12 cellular contexts compared by ENCODE assay signal in the genomic region with DNA sequence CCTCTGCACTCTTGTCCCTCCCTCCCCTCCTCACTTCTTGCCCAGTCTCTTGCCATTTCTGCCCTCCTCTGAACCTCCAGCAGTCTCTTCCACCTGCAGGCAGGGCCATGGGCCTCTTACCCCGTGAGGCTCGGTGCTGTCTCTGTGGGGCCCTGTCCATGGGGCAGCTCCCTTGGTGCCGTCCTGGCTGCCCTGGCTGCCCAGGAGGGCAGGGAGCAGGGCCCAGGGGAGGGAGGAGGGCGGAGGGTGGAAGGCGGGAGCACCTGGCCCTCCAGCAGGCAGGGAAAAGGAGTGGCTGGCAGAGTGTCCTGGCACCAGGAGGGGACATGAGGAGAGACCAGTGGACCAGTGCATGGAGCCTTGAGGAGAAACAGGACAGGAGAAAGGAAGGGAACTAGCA. TPM values are rescaled to one million over a fixed set of nuclear protein-coding genes. Genes with fewer than 3 reads are reported as not detected.
DNase-seq lines count a peak whose midpoint lies in the region; ATAC-seq and TF ChIP-seq lines count a peak whose summit lies in the region.
"Had no signal": no experiment of that assay in that cellular context is flagged by ENCODE, and none has a peak within 500 bp of the region (broad histone marks: within the 10 kb centered on the region; RNA-seq: fewer than 3 reads in every experiment).

A gene (minus strand): TSS at position 198 of the 400 bp plus-strand sequence. CDS start 38 bp downstream, at position 160.

- no peaks in the 10 kb centered on the region for H3K9me3 ChIP-seq in CD4-positive, alpha-beta memory T cell (ENCODE audit: control insufficient read depth in 1 of 2, low read length in 2 of 2)
- no peaks in the 10 kb centered on the region for H3K9me3 ChIP-seq in muscle layer of duodenum (ENCODE audit: control insufficient read depth in 1 of 2, low read length in 2 of 2)
- H3K9me3 ChIP-seq: tibial artery had no signal

- peaks cover 0 to 4% (median 0%) of the 10 kb centered on the region in 8 donors for H3K9me3 Mint-ChIP-seq in CD4-positive, alpha-beta memory T cell
- peaks cover 6% of the 10 kb centered on the region for H3K9me3 Mint-ChIP-seq in glutamatergic neuron (ENCODE audit: unreplicated experiment)
- H3K9me3 Mint-ChIP-seq: endodermal cell had no signal

- H3K27me3 Mint-ChIP-seq in CD4-positive, alpha-beta memory T cell: no peaks in the 10 kb centered on the region
- H3K27me3 Mint-ChIP-seq in glutamatergic neuron (ENCODE audit: unreplicated experiment): peaks cover 15% of the 10 kb centered on the region

- H3K27ac ChIP-seq in CD4-positive, alpha-beta memory T cell (ENCODE audit: low read depth, low read length): peak within 1 kb of the TSS; percentile 62
- peak within 1 kb of the TSS; percentile 90 for H3K27ac ChIP-seq in muscle layer of duodenum (ENCODE audit: low read length)
- H3K27ac ChIP-seq: tibial artery had no signal

- intact Hi-C loops in CD4-positive, alpha-beta memory T cell (cut with micrococcal nuclease): no loop called here
- intact Hi-C loops in sciatic nerve (cut with DNase I): no loop called here

- TF ChIP-seq CTCF in glutamatergic neuron (IDR thresholded peaks at IDR 0.05; ENCODE audit: partially characterized antibody, unreplicated experiment): no peak

- H3K27ac Mint-ChIP-seq in CD4-positive, alpha-beta memory T cell: peak within 1 kb of the TSS; percentile 91 to 95 (median 93)
- no peak within 1 kb of the TSS for H3K27ac Mint-ChIP-seq in glutamatergic neuron (ENCODE audit: unreplicated experiment)
- H3K27ac Mint-ChIP-seq: endodermal cell had no signal

- peak within 1 kb of the TSS in 1 of 2 donors; percentile 36 for H3K4me3 ChIP-seq in CD4-positive, alpha-beta memory T cell (ENCODE audit: low read length in 2 of 2)
- peak within 1 kb of the TSS in 1 of 2 donors; percentile 48 for H3K4me3 ChIP-seq in muscle layer of duodenum (ENCODE audit: low read depth in 1 of 2, low read length in 2 of 2)
- H3K4me3 ChIP-seq: tibial artery had no signal

- no peak for ATAC-seq in sciatic nerve

- peaks cover 60 to 99% (median 81%) of the 10 kb centered on the region in 4 donors for H3K4me1 Mint-ChIP-seq in CD4-positive, alpha-beta memory T cell
- H3K4me1 Mint-ChIP-seq in glutamatergic neuron (ENCODE audit: low read depth, unreplicated experiment): peaks cover 10% of the 10 kb centered on the region

- H3K4me1 ChIP-seq in CD4-positive, alpha-beta memory T cell (ENCODE audit: insufficient read depth, low read length): peaks cover 100% of the 10 kb centered on the region
- peaks cover 6 to 9% of the 10 kb centered on the region in 2 donors for H3K4me1 ChIP-seq in muscle layer of duodenum (ENCODE audit: control insufficient read depth in 1 of 2, insufficient read depth in 2 of 2, low read length in 2 of 2)

- H3K36me3 Mint-ChIP-seq in CD4-positive, alpha-beta memory T cell: no peaks in the 10 kb centered on the region
- no peaks in the 10 kb centered on the region for H3K36me3 Mint-ChIP-seq in glutamatergic neuron (ENCODE audit: unreplicated experiment)

- CTCF ChIA-PET in CD4-positive, alpha-beta memory T cell (lab: Charles Lee; ENCODE audit: partially characterized antibody): interaction anchor here (1.0 to 2.3 kb wide), 3 partner anchors 10 to 68 kb away, joined by 3 to 8 read pairs (median 8); a partner anchor contains a TSS

- no peaks in the 10 kb centered on the region for H3K27me3 ChIP-seq in CD4-positive, alpha-beta memory T cell (ENCODE audit: insufficient read depth, low read length)
- peaks cover 3% of the 10 kb centered on the region for H3K27me3 ChIP-seq in muscle layer of duodenum (ENCODE audit: low read depth, low read length)

- DNase-seq in CD4-positive, alpha-beta memory T cell: no peak
- peak; percentile 53 for DNase-seq in NCI-H510A treated with DMSO at 0.1 percent for 48 hours (lab: John Stamatoyannopoulos, UW)
- peak; percentile 78 for DNase-seq in cerebellar cortex (ENCODE audit: low spot score)
- no peak for DNase-seq in sciatic nerve (ENCODE audit: low spot score)
- DNase-seq in NCI-H345 treated with DMSO at 0.1 percent for 48 hours (lab: John Stamatoyannopoulos, UW; ENCODE audit: unreplicated experiment): no peak
- DNase-seq in glutamatergic neuron: no peak
- no peak for DNase-seq in stimulated activated CD4-positive, alpha-beta T cell treated with anti-CD3 and anti-CD28 coated beads, Interleukin-12 subunit alpha, Interleukin-12 subunit beta, amount 100 ng/mL, for 4 hours
- DNase-seq: DMS 273 treated with DMSO at 0.1 percent for 48 hours, endodermal cell, Kasumi-1, tibial artery had no signal

- no peaks in the 10 kb centered on the region for H3K36me3 ChIP-seq in CD4-positive, alpha-beta memory T cell (ENCODE audit: insufficient read depth, low read length)
- H3K36me3 ChIP-seq in muscle layer of duodenum (ENCODE audit: control insufficient read depth in 1 of 2, insufficient read depth in 2 of 2, low read length in 2 of 2): no peaks in the 10 kb centered on the region
- H3K36me3 ChIP-seq: tibial artery had no signal

- POLR2A ChIA-PET in CD4-positive, alpha-beta memory T cell (lab: Charles Lee; ENCODE audit: partially characterized antibody): interaction anchor here (0.9 to 12.4 kb wide), 5 partner anchors 8 to 68 kb away, joined by 3 to 233 read pairs (median 33); a partner anchor contains a TSS

- H3K4me3 Mint-ChIP-seq in CD4-positive, alpha-beta memory T cell: peak within 1 kb of the TSS; percentile 74 to 87 (median 81)
- no peak within 1 kb of the TSS for H3K4me3 Mint-ChIP-seq in glutamatergic neuron (ENCODE audit: unreplicated experiment)
- H3K4me3 Mint-ChIP-seq: endodermal cell had no signal

RNA-seq across cellular contexts. Expression of the gene that starts here (rescaled TPM):
- total RNA-seq in CD4-positive, alpha-beta memory T cell: 10 to 100 TPM in 1 of 2 experiments, 1 to 10 TPM in 1; 10.0 to 11.2 TPM
- polyA plus RNA-seq in CD4-positive, alpha-beta memory T cell: 10 to 100 TPM; 14.8 to 43.1 TPM
- total RNA-seq in sciatic nerve (0.45 TPM), glutamatergic neuron (ENCODE audit: unreplicated experiment) (not detected)
- total RNA-seq: endodermal cell had no signal

Comparison
In these comparisons a context has a peak if more than half of its experiments do, and no peak if none do; other contexts are left out.
1. DNase-seq: peak in NCI-H510A treated with DMSO at 0.1 percent for 48 hours (single experiment) and cerebellar cortex (single experiment); none in CD4-positive, alpha-beta memory T cell (0 of 5), sciatic nerve (single experiment), NCI-H345 treated with DMSO at 0.1 percent for 48 hours (single experiment), glutamatergic neuron (single experiment) and stimulated activated CD4-positive, alpha-beta T cell treated with anti-CD3 and anti-CD28 coated beads, Interleukin-12 subunit alpha, Interleukin-12 subunit beta, amount 100 ng/mL, for 4 hours (single experiment).